In the genomic region with DNA sequence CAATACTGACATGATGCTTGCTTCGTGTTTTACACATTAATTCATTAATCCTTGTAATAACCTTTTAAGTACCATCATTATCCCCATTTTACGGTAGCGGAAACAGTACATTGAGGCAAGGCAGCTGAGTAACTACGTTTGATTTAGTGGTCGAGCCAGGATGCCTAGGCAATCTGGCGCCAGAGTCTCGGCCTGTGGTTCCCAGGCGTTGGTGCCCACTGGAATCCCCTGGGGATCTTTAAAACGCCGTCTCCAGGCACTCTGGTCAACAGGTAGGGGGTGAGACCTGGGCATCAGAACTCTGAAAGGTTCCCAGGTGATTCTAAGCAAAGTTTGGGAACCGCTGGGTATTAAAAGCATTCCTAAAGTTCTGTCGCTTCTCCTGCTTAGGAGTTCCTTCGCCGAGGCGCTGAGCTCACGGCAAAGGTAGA, we compare ENCODE assay signal across 7 cellular contexts. TPM values are rescaled to one million over a fixed set of nuclear protein-coding genes. Genes with fewer than 3 reads are reported as not detected.
A peak's percentile ranks its signal among the peaks of the same experiment; 100 is the strongest.
DNase-seq lines count a peak whose midpoint lies in the region; ATAC-seq, FAIRE-seq and TF ChIP-seq lines count a peak whose summit lies in the region.

No MANE protein-coding gene starts in this region.

- H3K36me3 ChIP-seq in PC-9 (ENCODE audit: low read depth) (no peaks in the 10 kb centered on the region), fibroblast of lung (ENCODE audit: control insufficient read depth, insufficient read depth, low read length) (no peaks in the 10 kb centered on the region), rectal smooth muscle tissue (ENCODE audit: control insufficient read depth, insufficient read depth, low read length) (no peaks in the 10 kb centered on the region)

- peaks cover 17% of the 10 kb centered on the region for H3K79me2 ChIP-seq in PC-9 (ENCODE audit: low read depth)
- H3K79me2 ChIP-seq in fibroblast of lung (ENCODE audit: control insufficient read depth, insufficient read depth, low read length), result peaks cover 2% of the 10 kb centered on the region

- H3K27ac ChIP-seq in PC-9 (no peak overlapping the region), fibroblast of lung (ENCODE audit: insufficient read depth, low read length) (peak overlapping the region; percentile 47), rectal smooth muscle tissue (ENCODE audit: low read depth, low read length) (peak overlapping the region; percentile 68)

- no peaks in the 10 kb centered on the region; the same call in 1 of the 2 replicates for H3K4me1 ChIP-seq in PC-9 (replicated peaks; ENCODE audit: insufficient read depth)
- H3K4me1 ChIP-seq in fibroblast of lung (ENCODE audit: control insufficient read depth, extremely low read depth, insufficient read depth, low read length), result no peaks in the 10 kb centered on the region
- H3K4me1 ChIP-seq in rectal smooth muscle tissue (ENCODE audit: control insufficient read depth, insufficient read depth, low read length), result peaks cover 8% of the 10 kb centered on the region

- intact Hi-C loops in PC-9 (cut with micrococcal nuclease; ENCODE audit: unreplicated experiment), result no loop called here

- CTCF ChIA-PET in PC-9 (lab: Charles Lee), result no interaction called here

- H4K20me1 ChIP-seq in PC-9 (ENCODE audit: insufficient read depth), result no peaks in the 10 kb centered on the region; the same call in 1 of the 2 replicates
- H4K20me1 ChIP-seq in fibroblast of lung (ENCODE audit: control insufficient read depth, extremely low read depth, insufficient read depth, low read length), result no peaks in the 10 kb centered on the region

- H3F3A ChIP-seq in PC-9 (ENCODE audit: insufficient read depth, low read depth), result no peaks in the 10 kb centered on the region

- H3K4me2 ChIP-seq in PC-9, result peak overlapping the region; percentile 99
- H3K4me2 ChIP-seq in fibroblast of lung (ENCODE audit: extremely low read depth, insufficient read depth, low read length), result peak overlapping the region; percentile 74

- no peaks in the 10 kb centered on the region for H3K9me3 ChIP-seq in PC-9 (ENCODE audit: insufficient read depth, low read depth)
- no peaks in the 10 kb centered on the region for H3K9me3 ChIP-seq in fibroblast of lung (ENCODE audit: control insufficient read depth, insufficient read depth, low read depth, low read length)

- peak overlapping the region; percentile 92 for H2AFZ ChIP-seq in PC-9
- peak overlapping the region; percentile 73 for H2AFZ ChIP-seq in fibroblast of lung (ENCODE audit: low read length)

- no peaks in the 10 kb centered on the region for H3K9me2 ChIP-seq in PC-9 (ENCODE audit: insufficient read depth)

- BruUV-seq in PC-9 (replicated peaks; lab: Mats Ljungman, UMichigan), result no TSS peak

- ATAC-seq in GM19395 (IDR thresholded peaks at IDR 0.05; ENCODE audit: unreplicated experiment) (peak; percentile 1), HG03460 (IDR thresholded peaks at IDR 0.05; ENCODE audit: unreplicated experiment) (no peak)

- H3K4me3 ChIP-seq in PC-9 (peak overlapping the region; percentile 64), fibroblast of lung (replicated peaks in 1 of 4; ENCODE audit: control extremely low read depth in 1 of 4, insufficient read depth in 1 of 4, low read depth in 3 of 4, low read length in 4 of 4) (peak overlapping the region; percentile 51 to 86 (median 82)), rectal smooth muscle tissue (ENCODE audit: low read length) (peak overlapping the region; percentile 66)

- no peak for FAIRE-seq in RCC 7860 (lab: Jason Lieb, UNC)

- DNase-seq in PC-9, result no peak
- DNase-seq in fibroblast of lung (ENCODE audit: low read depth in 2 of 2), result no peak
- no peak for DNase-seq in T1000 (lab: John Stamatoyannopoulos, UW)
- no peak for DNase-seq in RCC 7860 (ENCODE audit: low spot score)

- POLR2A ChIA-PET in PC-9 (lab: Charles Lee; ENCODE audit: unreplicated experiment), result no interaction called here

- TF ChIP-seq CTCF in PC-9 (conservative IDR thresholded peaks at IDR 0.05) (no peak), fibroblast of lung (conservative IDR thresholded peaks at IDR 0.05 in 1 of 2, IDR thresholded peaks at IDR 0.05 in 1 of 2; ENCODE audit: low read depth in 1 of 2, low read length in 2 of 2) (no peak)

- H3K9ac ChIP-seq in fibroblast of lung (ENCODE audit: insufficient read depth, low read length) (peak overlapping the region; percentile 60), rectal smooth muscle tissue (ENCODE audit: low read length) (peak overlapping the region; percentile 77)

- H3K27me3 ChIP-seq in PC-9 (ENCODE audit: insufficient read depth, low read depth) (peaks cover 19% of the 10 kb centered on the region), fibroblast of lung (ENCODE audit: control insufficient read depth, insufficient read depth, low read length) (no peaks in the 10 kb centered on the region), rectal smooth muscle tissue (ENCODE audit: control insufficient read depth, insufficient read depth, low read length) (no peaks in the 10 kb centered on the region)

RNA-seq across cellular contexts. Expression of a gene that starts 1.0 kb away (rescaled TPM):
- 9.1 and 9.9 TPM in 2 replicates for total RNA-seq in PC-9 (2021)
- 6.2 and 9.9 TPM in 2 replicates for total RNA-seq in fibroblast of lung
- 13.6 and 16.6 TPM in 2 replicates for polyA plus RNA-seq in fibroblast of lung
- polyA plus RNA-seq in fibroblast of lung (2012), result 13.4 and 17.3 TPM in 2 replicates
- 14.7 and 15.4 TPM in 2 replicates for polyA minus RNA-seq in fibroblast of lung (ENCODE audit: low replicate concordance)
